In genomic region chr11:130246719-130247118, GRCh38 we compare ENCODE assay signal across 18 cellular contexts.
DNase-seq lines count a peak whose midpoint lies in the region; ATAC-seq and TF ChIP-seq lines count a peak whose summit lies in the region.
"Had no signal": no experiment of that assay in that cellular context is flagged by ENCODE, and none has a peak within 500 bp of the region (broad histone marks: within the 10 kb centered on the region; RNA-seq: fewer than 3 reads in every experiment).

No MANE protein-coding gene starts in this region.

- peaks cover 5 to 20% of the 10 kb centered on the region in 2 experiments; a peak in 2 of 4 replicates for H3K79me1 ChIP-seq in IMR-90 (ENCODE audit: low read depth in 1 of 2, low read length in 2 of 2)
- H3K79me1 ChIP-seq in mesenchymal stem cell (replicated peaks; ENCODE audit: low read length, poor library complexity, severe bottlenecking): peaks cover 27% of the 10 kb centered on the region

- H2BK12ac ChIP-seq in mesenchymal stem cell (ENCODE audit: low read length in 2 of 2): no peak overlapping the region

- H3K4ac ChIP-seq in IMR-90 (ENCODE audit: low read depth, low read length): no peak overlapping the region
- no peak overlapping the region for H3K4ac ChIP-seq in mesenchymal stem cell (ENCODE audit: low read depth in 1 of 2, low read length in 2 of 2)

- no peak overlapping the region for H2AK5ac ChIP-seq in IMR-90 (ENCODE audit: low read depth, low read length)
- H2AK5ac ChIP-seq in mesenchymal stem cell (ENCODE audit: low read length, severe bottlenecking): no peak overlapping the region

- peaks cover 10% of the 10 kb centered on the region for H3K4me1 ChIP-seq in IMR-90 (ENCODE audit: control insufficient read depth, insufficient read depth, low read length)
- no peaks in the 10 kb centered on the region for H3K4me1 ChIP-seq in mesenchymal stem cell (ENCODE audit: control insufficient read depth, insufficient read depth, low read depth, low read length)
- H3K4me1 ChIP-seq in Peyer's patch: peaks cover 0 to 5% (median 0%) of the 10 kb centered on the region in 4 donors
- peaks cover 0 to 21% (median 9%) of the 10 kb centered on the region in 4 donors for H3K4me1 ChIP-seq in transverse colon
- H3K4me1 ChIP-seq: ascending aorta, parathyroid adenoma had no signal

- TF ChIP-seq EP300 in transverse colon (IDR thresholded peaks at IDR 0.05; ENCODE audit: low read depth): no peak

- H2BK20ac ChIP-seq in IMR-90 (ENCODE audit: low read depth, low read length): no peak overlapping the region

- no peak overlapping the region for H4K5ac ChIP-seq in IMR-90 (ENCODE audit: low read depth, low read length)

- intact Hi-C loops in IMR-90 (cut with micrococcal nuclease): no loop called here
- intact Hi-C loops in transverse colon (cut with DNase I; ENCODE audit: low total_unique reads): no loop called here

- no peaks in the 10 kb centered on the region for H3K36me3 ChIP-seq in IMR-90 (ENCODE audit: control insufficient read depth, insufficient read depth, low read length)
- peaks cover 0 to 6% of the 10 kb centered on the region in 2 experiments for H3K36me3 ChIP-seq in mesenchymal stem cell (ENCODE audit: control insufficient read depth in 1 of 2, insufficient read depth in 2 of 2, low read depth in 1 of 2, low read length in 2 of 2)
- H3K36me3 ChIP-seq in Peyer's patch: peaks cover 0 to 6% (median 0%) of the 10 kb centered on the region in 3 donors
- H3K36me3 ChIP-seq in transverse colon: no peaks in the 10 kb centered on the region
- H3K36me3 ChIP-seq: ascending aorta, thyroid gland had no signal

- no peak overlapping the region for H3K4me2 ChIP-seq in IMR-90 (ENCODE audit: low read depth, low read length)
- no peak overlapping the region for H3K4me2 ChIP-seq in mesenchymal stem cell (ENCODE audit: low read length, poor library complexity, severe bottlenecking)

- CTCF ChIA-PET in IMR-90 (lab: Yijun Ruan, JAX): no interaction called here

- H2AK9ac ChIP-seq in IMR-90 (replicated peaks; ENCODE audit: low read depth, low read length, poor library complexity): no peak overlapping the region

- H3K27me3 ChIP-seq in IMR-90 (ENCODE audit: control insufficient read depth, insufficient read depth, low read length): no peaks in the 10 kb centered on the region
- no peaks in the 10 kb centered on the region for H3K27me3 ChIP-seq in mesenchymal stem cell (ENCODE audit: control insufficient read depth in 1 of 2, insufficient read depth in 1 of 2, low read length in 2 of 2)
- no peaks in the 10 kb centered on the region for H3K27me3 ChIP-seq in Peyer's patch
- no peaks in the 10 kb centered on the region for H3K27me3 ChIP-seq in transverse colon
- H3K27me3 ChIP-seq: ascending aorta, thyroid gland had no signal

- TF ChIP-seq CTCF in IMR-90 (conservative IDR thresholded peaks at IDR 0.05; ENCODE audit: low read depth, low read length) (no peak), cardiac fibroblast (IDR thresholded peaks at IDR 0.05; ENCODE audit: low read depth, low read length) (no peak), Peyer's patch (IDR thresholded peaks at IDR 0.05) (no peak), transverse colon (IDR thresholded peaks at IDR 0.05) (no peak)

- no peak overlapping the region for H3K9ac ChIP-seq in IMR-90 (ENCODE audit: low read depth, low read length)
- no peak overlapping the region for H3K9ac ChIP-seq in mesenchymal stem cell (ENCODE audit: low read length)
- H3K9ac ChIP-seq: parathyroid adenoma had no signal

- in situ Hi-C loops in IMR-90 (cut with MboI; ENCODE audit: low sequenced_read_pairs) (no loop called here), transverse colon (cut with MboI; ENCODE audit: low pct_ligation_motif_present in 1 of 4, low pct_unique_long_range_greater_than_20kb in 1 of 4, low sequenced_read_pairs in 3 of 4) (no loop called here)

- TF ChIP-seq POLR2A in IMR-90 (IDR thresholded peaks at IDR 0.05; ENCODE audit: low read depth, low read length): no peak
- no peak for TF ChIP-seq POLR2A in Peyer's patch (IDR thresholded peaks at IDR 0.05)
- no peak for TF ChIP-seq POLR2A in transverse colon (IDR thresholded peaks at IDR 0.05)

- no peak overlapping the region for H3K56ac ChIP-seq in IMR-90 (ENCODE audit: extremely low read depth, insufficient read depth, low read length)

- no peak overlapping the region for H3K23ac ChIP-seq in IMR-90 (ENCODE audit: low read depth, low read length)
- no peak overlapping the region for H3K23ac ChIP-seq in mesenchymal stem cell (ENCODE audit: low read length in 2 of 2)

- dilution Hi-C loops in IMR-90 (cut with HindIII; ENCODE audit: low sequenced_read_pairs, unreplicated experiment): no loop called here

- no TSS peak for BruUV-seq in IMR-90 (replicated peaks; lab: Mats Ljungman, UMichigan)

- no peak overlapping the region for H2BK5ac ChIP-seq in IMR-90 (ENCODE audit: low read depth, low read length, poor library complexity, severe bottlenecking)
- H2BK5ac ChIP-seq in mesenchymal stem cell (ENCODE audit: low read depth, low read length, poor library complexity, severe bottlenecking): no peak overlapping the region

- ATAC-seq in IMR-90 (ENCODE audit: low read depth) (peak; percentile 87), GM19467 (IDR thresholded peaks at IDR 0.05; ENCODE audit: unreplicated experiment) (no peak)
- ATAC-seq: K562, SK-N-SH treated with all-trans-retinoic acid at 6 μM for 48 hours had no signal

- H4K91ac ChIP-seq in IMR-90 (ENCODE audit: insufficient read depth, low read depth, low read length) (no peak overlapping the region), mesenchymal stem cell (ENCODE audit: low read length) (no peak overlapping the region)

- H3K27ac ChIP-seq in IMR-90 (ENCODE audit: insufficient read depth, low read length) (no peak overlapping the region; the same call in 1 of the 2 replicates), mesenchymal stem cell (ENCODE audit: low read length, poor library complexity, severe bottlenecking) (no peak overlapping the region), Peyer's patch (no peak overlapping the region), transverse colon (no peak overlapping the region)
- H3K27ac ChIP-seq: ascending aorta, left ventricle myocardium inferior, parathyroid adenoma, thyroid gland had no signal

- POLR2A ChIA-PET in IMR-90 (lab: Charles Lee; ENCODE audit: unreplicated experiment): no interaction called here

- H3K9me3 ChIP-seq in IMR-90 (ENCODE audit: control insufficient read depth, insufficient read depth, low read length) (no peaks in the 10 kb centered on the region), mesenchymal stem cell (ENCODE audit: control insufficient read depth, low read length) (peaks cover 8% of the 10 kb centered on the region), Peyer's patch (no peaks in the 10 kb centered on the region), transverse colon (peaks cover under 1 to 1% of the 10 kb centered on the region in 2 donors)
- H3K9me3 ChIP-seq: ascending aorta, thyroid gland had no signal

- no peak overlapping the region for H3K4me3 ChIP-seq in IMR-90 (ENCODE audit: insufficient read depth, low read depth, low read length)
- H3K4me3 ChIP-seq in cardiac fibroblast (replicated peaks in 1 of 2; ENCODE audit: low read depth in 2 of 2, low read length in 2 of 2): no peak overlapping the region
- H3K4me3 ChIP-seq in mesenchymal stem cell (ENCODE audit: insufficient read depth in 1 of 2, low read depth in 1 of 2, low read length in 2 of 2): no peak overlapping the region
- H3K4me3 ChIP-seq in Peyer's patch: no peak overlapping the region
- H3K4me3 ChIP-seq in transverse colon: no peak overlapping the region
- H3K4me3 ChIP-seq: ascending aorta, K562, left ventricle myocardium inferior, thyroid gland had no signal

- no peak overlapping the region for H2BK15ac ChIP-seq in IMR-90 (ENCODE audit: low read depth, low read length)
- no peak overlapping the region for H2BK15ac ChIP-seq in mesenchymal stem cell (ENCODE audit: low read depth, poor library complexity, severe bottlenecking)

- H3K9me1 ChIP-seq in IMR-90 (ENCODE audit: insufficient read depth, low read length): no peaks in the 10 kb centered on the region; the same call in 1 of the 2 replicates

- TF ChIP-seq RAD21 in IMR-90 (IDR thresholded peaks at IDR 0.05; ENCODE audit: low read length): no peak

- H4K8ac ChIP-seq in IMR-90 (ENCODE audit: low read depth in 2 of 2, low read length in 2 of 2): no peak overlapping the region
- H4K8ac ChIP-seq in mesenchymal stem cell (ENCODE audit: low read length): no peak overlapping the region

- no CpG with 5 or more reads among the region's 2 CpGs for WGBS in IMR-90 (ENCODE audit: extremely low coverage in 2 of 2, insufficient read length in 1 of 2), 2 experiments
- WGBS in mesenchymal stem cell: 83% methylated on average over 1 of the region's 2 CpGs
- WGBS in transverse colon (ENCODE audit: low coverage in 1 of 2), 2 donors: 83 to 89% methylated on average over 2 of the region's 2 CpGs

- peak; percentile 6 for DNase-seq in EL
- DNase-seq in IMR-90: peak; percentile 77
- peak; percentile 11 to 50 for DNase-seq in cardiac fibroblast (ENCODE audit: low read depth in 2 of 2)
- peak; percentile 30 for DNase-seq in mesenchymal stem cell
- no peak for DNase-seq in Peyer's patch
- no peak for DNase-seq in transverse colon
- DNase-seq: activated gamma-delta T cell treated with Interleukin-2 at 50 U/mL for 16 hours, foreskin melanocyte, left ventricle myocardium inferior, NCI-H1048, NCI-H748 treated with DMSO at 0.1 percent for 48 hours, small intestine, thyroid gland had no signal

- H2BK120ac ChIP-seq in IMR-90 (ENCODE audit: low read depth, low read length) (no peak overlapping the region), mesenchymal stem cell (ENCODE audit: low read depth, low read length) (no peak overlapping the region)

- H3K14ac ChIP-seq in IMR-90 (replicated peaks; ENCODE audit: low read depth, low read length) (no peak overlapping the region), mesenchymal stem cell (ENCODE audit: low read length in 2 of 2) (no peak overlapping the region)

- H3K18ac ChIP-seq in IMR-90 (ENCODE audit: low read depth, low read length): no peak overlapping the region
- H3K18ac ChIP-seq in mesenchymal stem cell (ENCODE audit: low read depth in 1 of 2, low read length in 2 of 2): no peak overlapping the region

- H2AFZ ChIP-seq in IMR-90 (replicated peaks; ENCODE audit: low read length, poor library complexity) (no peak overlapping the region), mesenchymal stem cell (ENCODE audit: low read depth, low read length) (no peak overlapping the region)
- H2AFZ ChIP-seq: parathyroid adenoma had no signal

- H4K20me1 ChIP-seq in IMR-90 (ENCODE audit: insufficient read depth, low read length): peaks cover 8% of the 10 kb centered on the region; the same call in 1 of the 2 replicates

TF ChIP-seq in IMR-90, 13 proteins besides CTCF, POLR2A, EP300 and RAD21:
- TF ChIP-seq CEBPB (IDR thresholded peaks at IDR 0.05; ENCODE audit: low read depth, low read length): peak; percentile 83
- TF ChIP-seq NFE2L2 (IDR thresholded peaks at IDR 0.05; ENCODE audit: low read depth, low read length): no peak
- peak; percentile 71 for TF ChIP-seq FOS (IDR thresholded peaks at IDR 0.05; ENCODE audit: low read depth, low read length)
TF ChIP-seq in IMR-90: peak in this region for 2.

Comparison
In these comparisons a context has a peak if more than half of its experiments do, and no peak if none do; other contexts are left out.
1. DNase-seq: peak in EL (single experiment), IMR-90 (single experiment), cardiac fibroblast (2 of 2) and mesenchymal stem cell (single experiment); none in Peyer's patch (0 of 3) and transverse colon (single experiment).